19 cellular contexts compared by ENCODE assay signal in genomic region chr6:143581835-143582480, GRCh38.
A peak's percentile ranks its signal among the peaks of the same experiment; 100 is the strongest.
DNase-seq lines count a peak whose midpoint lies in the region; ATAC-seq and TF ChIP-seq lines count a peak whose summit lies in the region.
"Had no signal": no experiment of that assay in that cellular context is flagged by ENCODE, and none has a peak within 500 bp of the region (broad histone marks: within the 10 kb centered on the region; RNA-seq: fewer than 3 reads in every experiment).

No MANE protein-coding gene starts in this region.

- WGBS in right lobe of liver (ENCODE audit: insufficient coverage, low coverage, low lambda C conversion rate, missing lambda C conversion rate) = 36% methylated on average over 3 of the region's 3 CpGs

- H3K9me3 ChIP-seq in RWPE2 (ENCODE audit: severe bottlenecking) (no peaks in the 10 kb centered on the region), right lobe of liver (no peaks in the 10 kb centered on the region)
- H3K9me3 ChIP-seq: ascending aorta, esophagus muscularis mucosa, ovary had no signal

- ATAC-seq in RWPE2 (ENCODE audit: low read depth) (peak; percentile 46; the same call in 2 of the 3 replicates), esophagus mucosa (peak; percentile 35), right lobe of liver (peak; percentile 66 to 88 (median 76)), GM21360 (IDR thresholded peaks at IDR 0.05; ENCODE audit: unreplicated experiment) (no peak), HG03039 (IDR thresholded peaks at IDR 0.05; ENCODE audit: unreplicated experiment) (no peak), HG03354 (IDR thresholded peaks at IDR 0.05; ENCODE audit: poor library complexity, severe bottlenecking, unreplicated experiment) (no peak)

- TF ChIP-seq CTCF in RWPE2 (IDR thresholded peaks at IDR 0.05; ENCODE audit: poor library complexity, severe bottlenecking) (no peak), right lobe of liver (IDR thresholded peaks at IDR 0.05) (no peak)

- H3K36me3 ChIP-seq in RWPE2 (ENCODE audit: low read depth) (no peaks in the 10 kb centered on the region), right lobe of liver (no peaks in the 10 kb centered on the region)
- H3K36me3 ChIP-seq: ascending aorta, esophagus muscularis mucosa, ovary had no signal

- H3K27ac ChIP-seq in RWPE2 (ENCODE audit: poor library complexity, severe bottlenecking) (peak overlapping the region; percentile 4), right lobe of liver (peak overlapping the region in 2 of 3 donors; percentile 30 to 83)
- H3K27ac ChIP-seq: dorsolateral prefrontal cortex, esophagus muscularis mucosa, ovary, PC-9, SK-N-MC had no signal

- DNase-seq in EL = peak; percentile 28
- DNase-seq in RWPE2 (ENCODE audit: low spot score) = no peak
- no peak for DNase-seq in right lobe of liver
- no peak for DNase-seq in RPMI8226
- DNase-seq: dorsolateral prefrontal cortex; GDM1; NCI-H2107; NCI-H748 treated with DMSO at 0.1 percent for 48 hours; ovary; stimulated activated CD4-positive, alpha-beta T cell treated with anti-CD3 and anti-CD28 coated beads, Interleukin-4, amount 100 ng/mL, for 4 hours; T1000 had no signal

- no peaks in the 10 kb centered on the region for H3K4me1 ChIP-seq in RWPE2 (ENCODE audit: insufficient read depth, poor library complexity, severe bottlenecking)
- peaks cover 0 to 17% (median 0%) of the 10 kb centered on the region in 4 donors for H3K4me1 ChIP-seq in right lobe of liver

- intact Hi-C loops in right lobe of liver (cut with DNase I) = no loop called here

- TF ChIP-seq POLR2A in right lobe of liver (IDR thresholded peaks at IDR 0.05) = peak; percentile 52

- H3K4me3 ChIP-seq in RWPE2 (ENCODE audit: severe bottlenecking) (no peak overlapping the region), right lobe of liver (no peak overlapping the region)
- H3K4me3 ChIP-seq: ascending aorta, dorsolateral prefrontal cortex, esophagus muscularis mucosa, ovary, PC-9, SK-N-MC had no signal

- no peaks in the 10 kb centered on the region for H3K27me3 ChIP-seq in RWPE2 (ENCODE audit: insufficient read depth, poor library complexity, severe bottlenecking)
- no peaks in the 10 kb centered on the region for H3K27me3 ChIP-seq in right lobe of liver
- H3K27me3 ChIP-seq: ascending aorta, dorsolateral prefrontal cortex, esophagus muscularis mucosa, ovary had no signal

Comparison
In these comparisons a context has a peak if more than half of its experiments do, and no peak if none do; other contexts are left out.
1. ATAC-seq: peak in RWPE2 (single experiment), esophagus mucosa (single experiment) and right lobe of liver (4 of 4); none in GM21360 (single experiment), HG03039 (single experiment) and HG03354 (single experiment).